2 cellular contexts compared by ENCODE assay signal in genomic region chr16:1333854-1334719, GRCh38.
TF ChIP-seq lines count a peak whose summit lies in the region.

No MANE protein-coding gene starts in this region.

TF ChIP-seq in SK-N-SH, 30 proteins besides CTCF, POLR2A, EP300 and RAD21 (continued from another document):
- no peak for TF ChIP-seq ZBTB33 (IDR thresholded peaks at IDR 0.05; ENCODE audit: borderline replicate concordance, low read depth)
- TF ChIP-seq TCF12 (IDR thresholded peaks at IDR 0.05): no peak

TF ChIP-seq in SK-N-SH treated with all-trans-retinoic acid at 6 μM for 48 hours, 23 proteins besides CTCF, POLR2A, EP300 and RAD21 (continued from another document):
- no peak for TF ChIP-seq TSHZ2 (CRISPR knock-in tag; IDR thresholded peaks at IDR 0.05)
- no peak for TF ChIP-seq SNAI2 (CRISPR knock-in tag; IDR thresholded peaks at IDR 0.05)
- no peak for TF ChIP-seq CSDC2 (CRISPR knock-in tag; IDR thresholded peaks at IDR 0.05)
- no peak for TF ChIP-seq BACH2 (CRISPR knock-in tag; IDR thresholded peaks at IDR 0.05; ENCODE audit: borderline replicate concordance)
- TF ChIP-seq CSRNP3 (CRISPR knock-in tag; IDR thresholded peaks at IDR 0.05): no peak
- TF ChIP-seq CREB5 (CRISPR knock-in tag; IDR thresholded peaks at IDR 0.05; ENCODE audit: low read depth): no peak
- TF ChIP-seq ZFP30 (CRISPR knock-in tag; IDR thresholded peaks at IDR 0.05): no peak
- no peak for TF ChIP-seq ZC3H10 (CRISPR knock-in tag; IDR thresholded peaks at IDR 0.05)
- no peak for TF ChIP-seq TCF4 (CRISPR knock-in tag; IDR thresholded peaks at IDR 0.05; ENCODE audit: borderline replicate concordance)
